ENCODE assay signal across 14 cellular contexts in genomic region chr12:659090-659683, GRCh38. TPM values are rescaled to one million over a fixed set of nuclear protein-coding genes. Genes with fewer than 3 reads are reported as not detected.
DNase-seq lines count a peak whose midpoint lies in the region; ATAC-seq and TF ChIP-seq lines count a peak whose summit lies in the region.
"Had no signal": no experiment of that assay in that cellular context is flagged by ENCODE, and none has a peak within 500 bp of the region (broad histone marks: within the 10 kb centered on the region; RNA-seq: fewer than 3 reads in every experiment).

No MANE protein-coding gene starts in this region.

- ATAC-seq in GM21737 (IDR thresholded peaks at IDR 0.05; ENCODE audit: unreplicated experiment), result peak; percentile 74
- ATAC-seq in HG03460 (IDR thresholded peaks at IDR 0.05; ENCODE audit: unreplicated experiment), result peak; percentile 57
- no peak for ATAC-seq in HG02973 (IDR thresholded peaks at IDR 0.05; ENCODE audit: unreplicated experiment)

- no peak overlapping the region for H2BK15ac ChIP-seq in neuronal stem cell (ENCODE audit: low read length)

- no peak overlapping the region for H3K4ac ChIP-seq in neuronal stem cell (ENCODE audit: low read length)

- no peak overlapping the region for H3K23ac ChIP-seq in neuronal stem cell (ENCODE audit: low read depth, low read length, poor library complexity)

- no peak overlapping the region for H3K27ac ChIP-seq in neuronal stem cell (replicated peaks; ENCODE audit: low read length)
- no peak overlapping the region for H3K27ac ChIP-seq in RWPE1
- H3K27ac ChIP-seq: SK-N-MC had no signal

- H3K36me3 ChIP-seq in neuronal stem cell (replicated peaks in 1 of 2; ENCODE audit: control insufficient read depth in 2 of 2, insufficient read depth in 2 of 2, low read length in 2 of 2), result no peaks in the 10 kb centered on the region

- peak; percentile 3 to 18 for DNase-seq in NCI-H524 (lab: John Stamatoyannopoulos, UW)
- DNase-seq in NCI-H524 treated with DMSO at 0.1 percent for 48 hours (lab: John Stamatoyannopoulos, UW), result no peak
- DNase-seq in neuronal stem cell (ENCODE audit: low spot score), result no peak
- no peak for DNase-seq in RWPE1 (ENCODE audit: low spot score)
- no peak for DNase-seq in GM19238 (ENCODE audit: insufficient read length, low spot score)
- DNase-seq: 8988T, activated T-cell treated with anti-CD3 and anti-CD28 coated beads for 4 hours, NCI-H1417 treated with DMSO at 0.1 percent for 48 hours, NCI-H774, posterior cingulate gyrus had no signal

- no peaks in the 10 kb centered on the region for H3K79me1 ChIP-seq in neuronal stem cell (ENCODE audit: low read depth, low read length)

- peak overlapping the region; percentile 64 for H3K14ac ChIP-seq in neuronal stem cell (ENCODE audit: low read length)

- no peak overlapping the region for H2BK5ac ChIP-seq in neuronal stem cell (ENCODE audit: low read length)

- no peak overlapping the region for H3K4me2 ChIP-seq in neuronal stem cell (ENCODE audit: insufficient read depth, low read length, poor library complexity, severe bottlenecking)

- CTCF ChIA-PET in RWPE1 (lab: Yijun Ruan, JAX), result interaction anchor here (0.6 to 0.7 kb wide), 2 partner anchors 11 to 363 kb away, joined by 3 read pairs; no protein-coding TSS in a partner anchor

- POLR2A ChIA-PET in RWPE1 (lab: Yijun Ruan, JAX; ENCODE audit: low non-redundant PET), result no interaction called here

- no peak overlapping the region for H2BK12ac ChIP-seq in neuronal stem cell (ENCODE audit: low read length)

- no peak for TF ChIP-seq CTCF in RWPE1 (conservative IDR thresholded peaks at IDR 0.05; ENCODE audit: low read depth)

- WGBS in neuronal stem cell (ENCODE audit: extremely low coverage in 2 of 2, insufficient read length in 2 of 2, insufficient replicate concordance in 1 of 2), 2 donors, result no CpG with 5 or more reads among the region's 5 CpGs

- no peak overlapping the region for H3K4me3 ChIP-seq in neuronal stem cell (ENCODE audit: low read length in 2 of 2)
- H3K4me3 ChIP-seq: SK-N-MC had no signal

- H2BK120ac ChIP-seq in neuronal stem cell (ENCODE audit: low read depth, low read length), result no peak overlapping the region

- no peak overlapping the region for H2AK5ac ChIP-seq in neuronal stem cell (ENCODE audit: low read depth, low read length)

- peaks cover 0 to 20% (median 0%) of the 10 kb centered on the region in 3 experiments for H3K27me3 ChIP-seq in neuronal stem cell (ENCODE audit: control insufficient read depth in 3 of 3, insufficient read depth in 3 of 3, low read depth in 1 of 3, low read length in 3 of 3)

- H3K4me1 ChIP-seq in neuronal stem cell (ENCODE audit: control insufficient read depth in 2 of 2, insufficient read depth in 1 of 2, low read depth in 1 of 2, low read length in 2 of 2), result peaks cover 0 to 3% of the 10 kb centered on the region in 2 donors

- no peaks in the 10 kb centered on the region for H3K9me3 ChIP-seq in neuronal stem cell (replicated peaks in 1 of 2; ENCODE audit: control insufficient read depth in 2 of 2, insufficient read depth in 1 of 2, low read depth in 1 of 2, low read length in 2 of 2)

- H2AFZ ChIP-seq in neuronal stem cell (ENCODE audit: low read length), result no peak overlapping the region

- H4K91ac ChIP-seq in neuronal stem cell (ENCODE audit: low read depth, low read length, poor library complexity), result no peak overlapping the region

- H3K18ac ChIP-seq in neuronal stem cell (ENCODE audit: low read length), result peak overlapping the region; percentile 51

- H3K9ac ChIP-seq in neuronal stem cell (ENCODE audit: low read depth, low read length, poor library complexity), result no peak overlapping the region

- H4K8ac ChIP-seq in neuronal stem cell (ENCODE audit: low read depth, low read length), result peak overlapping the region; percentile 56

RNA-seq across cellular contexts. Expression of gene NINJ2, which starts 4.1 kb away (rescaled TPM):
- polyA plus RNA-seq in neuronal stem cell (2013, experiment 1 of 2), result 0.52 TPM
- 0.42 TPM for polyA plus RNA-seq in neuronal stem cell (2013, experiment 2 of 2)

Comparison
In these comparisons a context has a peak if more than half of its experiments do, and no peak if none do; other contexts are left out.
1. DNase-seq: peak in NCI-H524 (2 of 2); none in NCI-H524 treated with DMSO at 0.1 percent for 48 hours (single experiment), neuronal stem cell (single experiment), RWPE1 (single experiment) and GM19238 (single experiment).